Comparison of ENCODE assay signal across 16 cellular contexts in genomic region chr22:46699091-46699490, GRCh38. TPM values are rescaled to one million over a fixed set of nuclear protein-coding genes. Genes with fewer than 3 reads are reported as not detected.
DNase-seq lines count a peak whose midpoint lies in the region.
"Had no signal": no experiment of that assay in that cellular context is flagged by ENCODE, and none has a peak within 500 bp of the region (broad histone marks: within the 10 kb centered on the region; RNA-seq: fewer than 3 reads in every experiment).

No MANE protein-coding gene starts in this region.

- intact Hi-C loops in CD4-positive, alpha-beta memory T cell (cut with micrococcal nuclease) = no loop called here
- intact Hi-C loops in activated T-helper 1 cell treated with anti-CD3 and anti-CD28 coated beads, Interleukin-12 subunit alpha, Interleukin-12 subunit beta, Interleukin-2, Interleukin-4 antibody, amounts not matched to agents 30 ng/mL and 10 ng/mL and 1 ng/mL, durations not matched to agents 14 hours and 24 hours and 36 hours (cut with micrococcal nuclease) = no loop called here

- no peak overlapping the region for H3K4me2 ChIP-seq in neuronal stem cell (ENCODE audit: insufficient read depth, low read length, poor library complexity, severe bottlenecking)
- H3K4me2 ChIP-seq: BLaER1 treated with 17β-estradiol and CSF1 and Interleukin-3, amounts not matched to agents 10 nM and 100 nM; GM23338 had no signal

- H3K4ac ChIP-seq in neuronal stem cell (ENCODE audit: low read length) = no peak overlapping the region

- no peaks in the 10 kb centered on the region for H3K9me3 Mint-ChIP-seq in activated naive CD4-positive, alpha-beta T cell treated with anti-CD3 and anti-CD28 coated beads, Interleukin-2, amount 50 U/mL, for 24 hours
- no peaks in the 10 kb centered on the region for H3K9me3 Mint-ChIP-seq in CD4-positive, alpha-beta memory T cell
- no peaks in the 10 kb centered on the region for H3K9me3 Mint-ChIP-seq in activated T-helper 1 cell treated with anti-CD3 and anti-CD28 coated beads, Interleukin-12 subunit alpha, Interleukin-12 subunit beta, Interleukin-2, Interleukin-4 antibody, amounts not matched to agents 30 ng/mL and 10 ng/mL and 1 ng/mL, durations not matched to agents 14 hours and 24 hours and 36 hours
- H3K9me3 Mint-ChIP-seq: CD4-positive, CD25-positive, alpha-beta regulatory T cell; GM23338; HFFc6 had no signal

- peak overlapping the region; percentile 41 for H3K27ac Mint-ChIP-seq in activated naive CD4-positive, alpha-beta T cell treated with anti-CD3 and anti-CD28 coated beads, Interleukin-2, amount 50 U/mL, for 24 hours
- peak overlapping the region in 4 of 7 donors; percentile 4 to 64 (median 21) for H3K27ac Mint-ChIP-seq in CD4-positive, alpha-beta memory T cell
- H3K27ac Mint-ChIP-seq in activated T-helper 1 cell treated with anti-CD3 and anti-CD28 coated beads, Interleukin-12 subunit alpha, Interleukin-12 subunit beta, Interleukin-2, Interleukin-4 antibody, amounts not matched to agents 30 ng/mL and 10 ng/mL and 1 ng/mL, durations not matched to agents 14 hours and 24 hours and 36 hours = peak overlapping the region; percentile 61
- H3K27ac Mint-ChIP-seq: CD4-positive, CD25-positive, alpha-beta regulatory T cell; GM23338; HFFc6 had no signal

- H4K8ac ChIP-seq in neuronal stem cell (ENCODE audit: low read depth, low read length) = peak overlapping the region; percentile 43

- H2BK12ac ChIP-seq in neuronal stem cell (ENCODE audit: low read length) = no peak overlapping the region

- H2AK5ac ChIP-seq in neuronal stem cell (ENCODE audit: low read depth, low read length) = no peak overlapping the region

- H3K23ac ChIP-seq in neuronal stem cell (ENCODE audit: low read depth, low read length, poor library complexity) = peak overlapping the region; percentile 55

- H3K27me3 Mint-ChIP-seq in activated naive CD4-positive, alpha-beta T cell treated with anti-CD3 and anti-CD28 coated beads, Interleukin-2, amount 50 U/mL, for 24 hours = no peaks in the 10 kb centered on the region
- H3K27me3 Mint-ChIP-seq in CD4-positive, alpha-beta memory T cell = no peaks in the 10 kb centered on the region
- no peaks in the 10 kb centered on the region for H3K27me3 Mint-ChIP-seq in activated T-helper 1 cell treated with anti-CD3 and anti-CD28 coated beads, Interleukin-12 subunit alpha, Interleukin-12 subunit beta, Interleukin-2, Interleukin-4 antibody, amounts not matched to agents 30 ng/mL and 10 ng/mL and 1 ng/mL, durations not matched to agents 14 hours and 24 hours and 36 hours (ENCODE audit: insufficient read depth)
- H3K27me3 Mint-ChIP-seq: CD4-positive, CD25-positive, alpha-beta regulatory T cell had no signal

- H2AFZ ChIP-seq in neuronal stem cell (ENCODE audit: low read length) = no peak overlapping the region
- H2AFZ ChIP-seq: GM23338 had no signal

- CTCF ChIA-PET in CD4-positive, alpha-beta memory T cell (lab: Charles Lee; ENCODE audit: partially characterized antibody) = interaction anchor here (1.1 kb wide), 1 partner anchor 104 kb away, joined by 3 read pairs; no protein-coding TSS in a partner anchor

- H3K4me3 ChIP-seq in CD4-positive, alpha-beta memory T cell (ENCODE audit: low read length in 2 of 2) = no peak overlapping the region
- no peak overlapping the region for H3K4me3 ChIP-seq in neuronal stem cell (ENCODE audit: low read length in 2 of 2)
- H3K4me3 ChIP-seq: BLaER1 treated with 17β-estradiol and CSF1 and Interleukin-3, amounts not matched to agents 10 nM and 100 nM; GM12878; GM23338 had no signal

- H3K14ac ChIP-seq in neuronal stem cell (ENCODE audit: low read length) = no peak overlapping the region

- H3K36me3 ChIP-seq in CD4-positive, alpha-beta memory T cell (ENCODE audit: insufficient read depth, low read length) = peaks cover 76% of the 10 kb centered on the region
- H3K36me3 ChIP-seq in neuronal stem cell (replicated peaks in 1 of 2; ENCODE audit: control insufficient read depth in 2 of 2, insufficient read depth in 2 of 2, low read length in 2 of 2) = peaks cover 61 to 95% of the 10 kb centered on the region in 2 donors

- H3K4me1 ChIP-seq in CD4-positive, alpha-beta memory T cell (ENCODE audit: insufficient read depth, low read length) = no peaks in the 10 kb centered on the region
- H3K4me1 ChIP-seq in neuronal stem cell (ENCODE audit: control insufficient read depth in 2 of 2, insufficient read depth in 1 of 2, low read depth in 1 of 2, low read length in 2 of 2) = no peaks in the 10 kb centered on the region

- no peak overlapping the region for H2BK120ac ChIP-seq in neuronal stem cell (ENCODE audit: low read depth, low read length)

- no peaks in the 10 kb centered on the region for H3K27me3 ChIP-seq in CD4-positive, alpha-beta memory T cell (ENCODE audit: insufficient read depth, low read length)
- no peaks in the 10 kb centered on the region for H3K27me3 ChIP-seq in neuronal stem cell (ENCODE audit: control insufficient read depth in 3 of 3, insufficient read depth in 3 of 3, low read depth in 1 of 3, low read length in 3 of 3)

- no CpG with 5 or more reads among the region's 17 CpGs for WGBS in neuronal stem cell (ENCODE audit: extremely low coverage in 2 of 2, insufficient read length in 2 of 2, insufficient replicate concordance in 1 of 2), 2 donors

- H3K18ac ChIP-seq in neuronal stem cell (ENCODE audit: low read length) = no peak overlapping the region

- H2BK15ac ChIP-seq in neuronal stem cell (ENCODE audit: low read length) = no peak overlapping the region

- DNase-seq in activated naive CD4-positive, alpha-beta T cell treated with Interleukin-2 at 50 U/mL for 16 hours = no peak
- no peak for DNase-seq in CD4-positive, alpha-beta memory T cell
- no peak for DNase-seq in activated T-helper 1 cell treated with anti-CD3 and anti-CD28 coated beads, Interleukin-12 subunit alpha, Interleukin-12 subunit beta, Interleukin-2, Interleukin-4 antibody, amounts not matched to agents 30 ng/mL and 10 ng/mL and 1 ng/mL, durations not matched to agents 14 hours and 24 hours and 36 hours (ENCODE audit: low spot score)
- DNase-seq in neuronal stem cell (ENCODE audit: low spot score) (no peak), H4 (ENCODE audit: low spot score) (no peak)
- no peak for DNase-seq in stimulated activated CD4-positive, alpha-beta T cell treated with anti-CD3 and anti-CD28 coated beads, Interleukin-4, amount 100 ng/mL, for 1 hour
- DNase-seq: ACHN; Calu3; CD4-positive, CD25-positive, alpha-beta regulatory T cell; DMS 273 treated with DMSO at 0.1 percent for 48 hours; HCEC 1CT; HFFc6 had no signal

- H3K9me3 ChIP-seq in CD4-positive, alpha-beta memory T cell (ENCODE audit: control insufficient read depth in 1 of 2, low read length in 2 of 2) = no peaks in the 10 kb centered on the region
- no peaks in the 10 kb centered on the region for H3K9me3 ChIP-seq in neuronal stem cell (replicated peaks in 1 of 2; ENCODE audit: control insufficient read depth in 2 of 2, insufficient read depth in 1 of 2, low read depth in 1 of 2, low read length in 2 of 2)
- H3K9me3 ChIP-seq: BLaER1 treated with 17β-estradiol and CSF1 and Interleukin-3, amounts not matched to agents 10 nM and 100 nM had no signal

- no peak overlapping the region for H3K4me3 Mint-ChIP-seq in activated naive CD4-positive, alpha-beta T cell treated with anti-CD3 and anti-CD28 coated beads, Interleukin-2, amount 50 U/mL, for 24 hours
- no peak overlapping the region for H3K4me3 Mint-ChIP-seq in CD4-positive, alpha-beta memory T cell
- no peak overlapping the region for H3K4me3 Mint-ChIP-seq in activated T-helper 1 cell treated with anti-CD3 and anti-CD28 coated beads, Interleukin-12 subunit alpha, Interleukin-12 subunit beta, Interleukin-2, Interleukin-4 antibody, amounts not matched to agents 30 ng/mL and 10 ng/mL and 1 ng/mL, durations not matched to agents 14 hours and 24 hours and 36 hours
- H3K4me3 Mint-ChIP-seq: CD4-positive, CD25-positive, alpha-beta regulatory T cell; GM23338; HFFc6 had no signal

- POLR2A ChIA-PET in CD4-positive, alpha-beta memory T cell (lab: Charles Lee; ENCODE audit: partially characterized antibody) = interaction anchor here (1.5 kb wide), 1 partner anchor 10 kb away, joined by 8 read pairs; no protein-coding TSS in a partner anchor

- H4K91ac ChIP-seq in neuronal stem cell (ENCODE audit: low read depth, low read length, poor library complexity) = no peak overlapping the region

- H3K27ac ChIP-seq in CD4-positive, alpha-beta memory T cell (ENCODE audit: low read depth, low read length) = no peak overlapping the region
- H3K27ac ChIP-seq in neuronal stem cell (replicated peaks; ENCODE audit: low read length) = no peak overlapping the region
- H3K27ac ChIP-seq: BLaER1 treated with 17β-estradiol and CSF1 and Interleukin-3, amounts not matched to agents 10 nM and 100 nM had no signal

- H3K4me1 Mint-ChIP-seq in activated naive CD4-positive, alpha-beta T cell treated with anti-CD3 and anti-CD28 coated beads, Interleukin-2, amount 50 U/mL, for 24 hours = no peaks in the 10 kb centered on the region
- peaks cover 0 to 2% (median 0%) of the 10 kb centered on the region in 4 donors for H3K4me1 Mint-ChIP-seq in CD4-positive, alpha-beta memory T cell
- no peaks in the 10 kb centered on the region for H3K4me1 Mint-ChIP-seq in activated T-helper 1 cell treated with anti-CD3 and anti-CD28 coated beads, Interleukin-12 subunit alpha, Interleukin-12 subunit beta, Interleukin-2, Interleukin-4 antibody, amounts not matched to agents 30 ng/mL and 10 ng/mL and 1 ng/mL, durations not matched to agents 14 hours and 24 hours and 36 hours (ENCODE audit: low read depth)

- H3K79me1 ChIP-seq in neuronal stem cell (ENCODE audit: low read depth, low read length) = peaks cover 15% of the 10 kb centered on the region

- no peak overlapping the region for H3K9ac ChIP-seq in neuronal stem cell (ENCODE audit: low read depth, low read length, poor library complexity)
- H3K9ac ChIP-seq: BLaER1 treated with 17β-estradiol and CSF1 and Interleukin-3, amounts not matched to agents 10 nM and 100 nM had no signal

- H3K36me3 Mint-ChIP-seq in activated naive CD4-positive, alpha-beta T cell treated with anti-CD3 and anti-CD28 coated beads, Interleukin-2, amount 50 U/mL, for 24 hours = no peaks in the 10 kb centered on the region
- peaks cover 34 to 62% of the 10 kb centered on the region in 2 donors for H3K36me3 Mint-ChIP-seq in CD4-positive, alpha-beta memory T cell
- H3K36me3 Mint-ChIP-seq in activated T-helper 1 cell treated with anti-CD3 and anti-CD28 coated beads, Interleukin-12 subunit alpha, Interleukin-12 subunit beta, Interleukin-2, Interleukin-4 antibody, amounts not matched to agents 30 ng/mL and 10 ng/mL and 1 ng/mL, durations not matched to agents 14 hours and 24 hours and 36 hours (ENCODE audit: low read depth) = peaks cover 24% of the 10 kb centered on the region

- H2BK5ac ChIP-seq in neuronal stem cell (ENCODE audit: low read length) = no peak overlapping the region

RNA-seq across cellular contexts. Expression of gene CERK, which starts 39.0 kb away (rescaled TPM):
- total RNA-seq in CD4-positive, alpha-beta memory T cell = 100 to 1,000 TPM; 161 to 164 TPM
- 100 to 1,000 TPM in 1 of 2 donors, 10 to 100 TPM in 1; 91.2 to 111 TPM for polyA plus RNA-seq in CD4-positive, alpha-beta memory T cell
- total RNA-seq in activated T-helper 1 cell treated with anti-CD3 and anti-CD28 coated beads, Interleukin-12 subunit alpha, Interleukin-12 subunit beta, Interleukin-2, Interleukin-4 antibody, amounts not matched to agents 30 ng/mL and 10 ng/mL and 1 ng/mL, durations not matched to agents 14 hours and 24 hours and 36 hours = 69.6 and 76.5 TPM in 2 replicates
- polyA plus RNA-seq in neuronal stem cell (2013, experiment 1 of 2) = 50.9 TPM
- polyA plus RNA-seq in neuronal stem cell (2013, experiment 2 of 2) = 51.4 TPM
- 16.9 and 19.6 TPM in 2 replicates for total RNA-seq in H4 (2014; rRNA removed; shearing (Covaris generic))
